2 cellular contexts compared by ENCODE assay signal in the genomic region with DNA sequence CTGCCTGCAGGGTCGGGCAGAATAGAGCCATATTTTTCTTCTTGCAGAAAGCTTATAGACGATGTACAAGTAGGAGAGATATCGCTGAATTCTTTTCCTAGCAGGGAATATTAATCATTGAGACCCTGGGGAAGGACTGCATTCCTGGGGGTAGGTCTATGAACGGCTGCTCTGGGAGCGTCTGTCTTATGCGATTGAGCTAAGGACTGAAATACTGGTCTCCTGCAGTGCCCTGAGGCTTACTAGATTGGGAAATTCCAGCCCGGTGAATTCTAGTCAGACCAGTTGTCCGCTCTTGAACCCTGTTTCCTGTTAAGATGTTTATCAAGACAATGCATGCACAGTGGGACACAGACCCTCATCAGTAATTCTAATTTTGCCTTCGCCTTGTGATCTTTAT.
TF ChIP-seq lines count a peak whose summit lies in the region.

No MANE protein-coding gene starts in this region.

TF ChIP-seq in GM23338, 12 proteins besides CTCF, POLR2A, EP300 and RAD21:
- no peak for TF ChIP-seq ZNF331 (CRISPR knock-in tag; IDR thresholded peaks at IDR 0.05; ENCODE audit: low read depth)
- no peak for TF ChIP-seq ZNF114 (CRISPR knock-in tag; IDR thresholded peaks at IDR 0.05)
- no peak for TF ChIP-seq EZH2 (IDR thresholded peaks at IDR 0.05; ENCODE audit: low read depth, unreplicated experiment)
- TF ChIP-seq, protein P1, sequence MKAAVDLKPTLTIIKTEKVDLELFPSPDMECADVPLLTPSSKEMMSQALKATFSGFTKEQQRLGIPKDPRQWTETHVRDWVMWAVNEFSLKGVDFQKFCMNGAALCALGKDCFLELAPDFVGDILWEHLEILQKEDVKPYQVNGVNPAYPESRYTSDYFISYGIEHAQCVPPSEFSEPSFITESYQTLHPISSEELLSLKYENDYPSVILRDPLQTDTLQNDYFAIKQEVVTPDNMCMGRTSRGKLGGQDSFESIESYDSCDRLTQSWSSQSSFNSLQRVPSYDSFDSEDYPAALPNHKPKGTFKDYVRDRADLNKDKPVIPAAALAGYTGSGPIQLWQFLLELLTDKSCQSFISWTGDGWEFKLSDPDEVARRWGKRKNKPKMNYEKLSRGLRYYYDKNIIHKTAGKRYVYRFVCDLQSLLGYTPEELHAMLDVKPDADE (IDR thresholded peaks at IDR 0.05): no peak

TF ChIP-seq in H1, 55 proteins besides CTCF, POLR2A, EP300 and RAD21:
- no peak for TF ChIP-seq BACH1 (IDR thresholded peaks at IDR 0.05; ENCODE audit: low read length)
- 0 out of 2 replicates have a peak, but pooled peaks have one; percentile 5 for TF ChIP-seq CEBPB (IDR thresholded peaks at IDR 0.05; ENCODE audit: low read depth, low read length)
- TF ChIP-seq TEAD4 (IDR thresholded peaks at IDR 0.05; ENCODE audit: low read depth, low read length): 0 out of 2 replicates have a peak, but pooled peaks have one; percentile 34
TF ChIP-seq in H1: peak in this region for 2.
